1 cellular context compared by ENCODE assay signal in genomic region chr5:134370871-134371833, GRCh38.
TF ChIP-seq lines count a peak whose summit lies in the region.

Gene UBE2B, plus strand, starts transcription at chr5:134371569. Its CDS starts 27 bp downstream, at chr5:134371596.

TF ChIP-seq in K562, 482 proteins besides CTCF, POLR2A, EP300 and RAD21 (continued from another document and continues in another):
- peak in 1 of 2 experiments; percentile 82; a peak in 2 of 4 replicates for TF ChIP-seq UBTF (IDR thresholded peaks at IDR 0.05; ENCODE audit: borderline replicate concordance in 1 of 2, low read depth in 2 of 2, low read length in 2 of 2)
- TF ChIP-seq ZNF75A (CRISPR knock-in tag; IDR thresholded peaks at IDR 0.05), result no peak
- TF ChIP-seq ZNF316 (IDR thresholded peaks at IDR 0.05), result no peak
- TF ChIP-seq, protein P1, sequence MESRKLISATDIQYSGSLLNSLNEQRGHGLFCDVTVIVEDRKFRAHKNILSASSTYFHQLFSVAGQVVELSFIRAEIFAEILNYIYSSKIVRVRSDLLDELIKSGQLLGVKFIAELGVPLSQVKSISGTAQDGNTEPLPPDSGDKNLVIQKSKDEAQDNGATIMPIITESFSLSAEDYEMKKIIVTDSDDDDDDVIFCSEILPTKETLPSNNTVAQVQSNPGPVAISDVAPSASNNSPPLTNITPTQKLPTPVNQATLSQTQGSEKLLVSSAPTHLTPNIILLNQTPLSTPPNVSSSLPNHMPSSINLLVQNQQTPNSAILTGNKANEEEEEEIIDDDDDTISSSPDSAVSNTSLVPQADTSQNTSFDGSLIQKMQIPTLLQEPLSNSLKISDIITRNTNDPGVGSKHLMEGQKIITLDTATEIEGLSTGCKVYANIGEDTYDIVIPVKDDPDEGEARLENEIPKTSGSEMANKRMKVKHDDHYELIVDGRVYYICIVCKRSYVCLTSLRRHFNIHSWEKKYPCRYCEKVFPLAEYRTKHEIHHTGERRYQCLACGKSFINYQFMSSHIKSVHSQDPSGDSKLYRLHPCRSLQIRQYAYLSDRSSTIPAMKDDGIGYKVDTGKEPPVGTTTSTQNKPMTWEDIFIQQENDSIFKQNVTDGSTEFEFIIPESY (CRISPR knock-in tag; IDR thresholded peaks at IDR 0.05), result no peak
- TF ChIP-seq CBFA2T2 (conservative IDR thresholded peaks at IDR 0.05), result peak; percentile 99
- peak; percentile 83 for TF ChIP-seq CREB1 (IDR thresholded peaks at IDR 0.05)
- peak; percentile 89 for TF ChIP-seq CREB1 (CRISPR knock-in tag; IDR thresholded peaks at IDR 0.05)
- no peak for TF ChIP-seq SFPQ (IDR thresholded peaks at IDR 0.05; ENCODE audit: low read depth, low read length)
- TF ChIP-seq PRDM10 (IDR thresholded peaks at IDR 0.05; ENCODE audit: partially characterized antibody), result peak; percentile 100
- TF ChIP-seq DDX20 (tag; IDR thresholded peaks at IDR 0.05; ENCODE audit: low read depth), result no peak
- TF ChIP-seq, protein P2, sequence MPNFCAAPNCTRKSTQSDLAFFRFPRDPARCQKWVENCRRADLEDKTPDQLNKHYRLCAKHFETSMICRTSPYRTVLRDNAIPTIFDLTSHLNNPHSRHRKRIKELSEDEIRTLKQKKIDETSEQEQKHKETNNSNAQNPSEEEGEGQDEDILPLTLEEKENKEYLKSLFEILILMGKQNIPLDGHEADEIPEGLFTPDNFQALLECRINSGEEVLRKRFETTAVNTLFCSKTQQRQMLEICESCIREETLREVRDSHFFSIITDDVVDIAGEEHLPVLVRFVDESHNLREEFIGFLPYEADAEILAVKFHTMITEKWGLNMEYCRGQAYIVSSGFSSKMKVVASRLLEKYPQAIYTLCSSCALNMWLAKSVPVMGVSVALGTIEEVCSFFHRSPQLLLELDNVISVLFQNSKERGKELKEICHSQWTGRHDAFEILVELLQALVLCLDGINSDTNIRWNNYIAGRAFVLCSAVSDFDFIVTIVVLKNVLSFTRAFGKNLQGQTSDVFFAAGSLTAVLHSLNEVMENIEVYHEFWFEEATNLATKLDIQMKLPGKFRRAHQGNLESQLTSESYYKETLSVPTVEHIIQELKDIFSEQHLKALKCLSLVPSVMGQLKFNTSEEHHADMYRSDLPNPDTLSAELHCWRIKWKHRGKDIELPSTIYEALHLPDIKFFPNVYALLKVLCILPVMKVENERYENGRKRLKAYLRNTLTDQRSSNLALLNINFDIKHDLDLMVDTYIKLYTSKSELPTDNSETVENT (CRISPR knock-in tag; IDR thresholded peaks at IDR 0.05), result no peak
- TF ChIP-seq ZFX (CRISPR knock-in tag; IDR thresholded peaks at IDR 0.05), result peak; percentile 79
- TF ChIP-seq, protein P3, sequence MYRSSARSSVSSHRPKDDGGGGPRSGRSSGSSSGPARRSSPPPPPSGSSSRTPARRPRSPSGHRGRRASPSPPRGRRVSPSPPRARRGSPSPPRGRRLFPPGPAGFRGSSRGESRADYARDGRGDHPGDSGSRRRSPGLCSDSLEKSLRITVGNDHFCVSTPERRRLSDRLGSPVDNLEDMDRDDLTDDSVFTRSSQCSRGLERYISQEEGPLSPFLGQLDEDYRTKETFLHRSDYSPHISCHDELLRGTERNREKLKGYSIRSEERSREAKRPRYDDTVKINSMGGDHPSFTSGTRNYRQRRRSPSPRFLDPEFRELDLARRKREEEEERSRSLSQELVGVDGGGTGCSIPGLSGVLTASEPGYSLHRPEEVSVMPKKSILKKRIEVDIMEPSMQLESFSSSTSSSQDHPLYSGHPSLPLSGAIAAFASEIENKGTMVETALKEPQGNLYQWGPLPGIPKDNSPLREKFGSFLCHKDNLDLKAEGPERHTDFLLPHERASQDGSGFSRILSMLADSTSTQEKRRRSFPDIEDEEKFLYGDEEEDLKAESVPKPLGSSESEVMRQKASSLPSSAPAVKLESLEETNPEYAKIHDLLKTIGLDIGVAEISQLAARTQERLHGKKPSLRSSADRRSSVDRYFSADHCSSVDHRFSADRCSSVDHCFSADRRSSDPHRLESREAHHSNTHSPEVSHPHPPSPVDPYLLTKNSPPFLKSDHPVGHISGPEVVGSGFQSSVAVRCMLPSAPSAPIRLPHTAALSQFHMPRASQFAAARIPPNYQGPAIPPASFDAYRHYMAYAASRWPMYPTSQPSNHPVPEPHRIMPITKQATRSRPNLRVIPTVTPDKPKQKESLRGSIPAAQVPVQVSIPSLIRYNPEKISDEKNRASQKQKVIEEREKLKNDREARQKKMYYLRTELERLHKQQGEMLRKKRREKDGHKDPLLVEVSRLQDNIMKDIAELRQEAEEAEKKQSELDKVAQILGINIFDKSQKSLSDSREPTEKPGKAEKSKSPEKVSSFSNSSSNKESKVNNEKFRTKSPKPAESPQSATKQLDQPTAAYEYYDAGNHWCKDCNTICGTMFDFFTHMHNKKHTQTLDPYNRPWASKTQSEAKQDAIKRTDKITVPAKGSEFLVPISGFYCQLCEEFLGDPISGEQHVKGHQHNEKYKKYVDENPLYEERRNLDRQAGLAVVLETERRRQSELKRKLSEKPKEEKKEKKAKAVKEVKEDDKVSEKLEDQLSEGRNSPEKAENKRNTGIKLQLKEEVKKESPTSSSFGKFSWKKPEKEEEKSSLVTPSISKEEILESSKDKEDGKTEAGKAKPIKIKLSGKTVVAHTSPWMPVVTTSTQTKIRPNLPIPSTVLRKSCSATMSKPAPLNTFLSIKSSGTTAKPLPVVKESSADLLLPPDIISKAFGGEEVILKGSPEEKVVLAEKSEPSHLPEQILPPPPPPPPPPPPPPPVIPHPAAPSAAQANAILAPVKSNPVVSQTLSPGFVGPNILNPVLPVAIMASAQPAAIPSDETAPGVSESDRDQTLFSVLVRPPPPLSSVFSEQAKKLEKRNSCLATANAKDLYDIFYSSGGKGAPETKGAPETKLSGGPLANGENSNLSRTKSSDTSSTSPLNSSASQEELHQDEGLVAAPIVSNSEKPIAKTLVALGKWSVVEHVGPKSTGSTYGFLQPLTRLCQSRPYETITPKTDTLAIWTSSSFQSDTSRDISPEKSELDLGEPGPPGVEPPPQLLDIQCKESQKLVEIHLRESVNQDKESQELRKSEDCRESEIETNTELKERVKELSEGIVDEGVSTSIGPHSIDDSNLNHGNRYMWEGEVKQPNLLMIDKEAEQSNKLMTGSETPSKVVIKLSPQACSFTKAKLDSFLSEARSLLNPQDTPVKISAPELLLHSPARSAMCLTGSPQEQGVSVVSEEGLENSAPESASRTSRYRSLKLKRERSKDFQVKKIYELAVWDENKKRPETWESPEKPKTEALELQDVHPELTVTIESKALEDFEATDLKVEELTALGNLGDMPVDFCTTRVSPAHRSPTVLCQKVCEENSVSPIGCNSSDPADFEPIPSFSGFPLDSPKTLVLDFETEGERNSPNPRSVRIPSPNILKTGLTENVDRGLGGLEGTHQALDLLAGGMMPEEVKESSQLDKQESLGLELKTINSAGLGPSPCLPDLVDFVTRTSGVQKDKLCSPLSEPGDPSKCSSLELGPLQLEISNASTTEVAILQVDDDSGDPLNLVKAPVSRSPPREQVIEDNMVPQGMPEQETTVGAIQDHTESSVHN (IDR thresholded peaks at IDR 0.05; ENCODE audit: borderline replicate concordance in 1 of 2, low read depth in 1 of 2), result peak in 1 of 2 experiments; percentile 91; a peak in 2 of 4 replicates
- TF ChIP-seq HNRNPH1 (optimal IDR thresholded peaks at IDR 0.05; ENCODE audit: low read depth, low read length), result no peak
- peak; percentile 55 for TF ChIP-seq HMGN3 (IDR thresholded peaks at IDR 0.05; ENCODE audit: borderline replicate concordance, extremely low read depth, insufficient read length, low read depth, low read length)
- TF ChIP-seq RBM14 (IDR thresholded peaks at IDR 0.05; ENCODE audit: borderline replicate concordance, insufficient read depth, low read depth, low read length), result no peak
- no peak for TF ChIP-seq BCL6 (CRISPR knock-in tag; IDR thresholded peaks at IDR 0.05)
- TF ChIP-seq NEUROD1 (IDR thresholded peaks at IDR 0.05; ENCODE audit: borderline replicate concordance, low read depth, low read length, partially characterized antibody), result peak; percentile 50
- peak; percentile 72 for TF ChIP-seq FOXP1 (CRISPR knock-in tag; IDR thresholded peaks at IDR 0.05)
- peak; percentile 87 for TF ChIP-seq HDAC3 (IDR thresholded peaks at IDR 0.05; ENCODE audit: borderline replicate concordance, partially characterized antibody)
- no peak for TF ChIP-seq MAFG (tag; conservative IDR thresholded peaks at IDR 0.05)
- TF ChIP-seq SLC30A9 (CRISPR knock-in tag; IDR thresholded peaks at IDR 0.05), result no peak
- TF ChIP-seq, protein P4, sequence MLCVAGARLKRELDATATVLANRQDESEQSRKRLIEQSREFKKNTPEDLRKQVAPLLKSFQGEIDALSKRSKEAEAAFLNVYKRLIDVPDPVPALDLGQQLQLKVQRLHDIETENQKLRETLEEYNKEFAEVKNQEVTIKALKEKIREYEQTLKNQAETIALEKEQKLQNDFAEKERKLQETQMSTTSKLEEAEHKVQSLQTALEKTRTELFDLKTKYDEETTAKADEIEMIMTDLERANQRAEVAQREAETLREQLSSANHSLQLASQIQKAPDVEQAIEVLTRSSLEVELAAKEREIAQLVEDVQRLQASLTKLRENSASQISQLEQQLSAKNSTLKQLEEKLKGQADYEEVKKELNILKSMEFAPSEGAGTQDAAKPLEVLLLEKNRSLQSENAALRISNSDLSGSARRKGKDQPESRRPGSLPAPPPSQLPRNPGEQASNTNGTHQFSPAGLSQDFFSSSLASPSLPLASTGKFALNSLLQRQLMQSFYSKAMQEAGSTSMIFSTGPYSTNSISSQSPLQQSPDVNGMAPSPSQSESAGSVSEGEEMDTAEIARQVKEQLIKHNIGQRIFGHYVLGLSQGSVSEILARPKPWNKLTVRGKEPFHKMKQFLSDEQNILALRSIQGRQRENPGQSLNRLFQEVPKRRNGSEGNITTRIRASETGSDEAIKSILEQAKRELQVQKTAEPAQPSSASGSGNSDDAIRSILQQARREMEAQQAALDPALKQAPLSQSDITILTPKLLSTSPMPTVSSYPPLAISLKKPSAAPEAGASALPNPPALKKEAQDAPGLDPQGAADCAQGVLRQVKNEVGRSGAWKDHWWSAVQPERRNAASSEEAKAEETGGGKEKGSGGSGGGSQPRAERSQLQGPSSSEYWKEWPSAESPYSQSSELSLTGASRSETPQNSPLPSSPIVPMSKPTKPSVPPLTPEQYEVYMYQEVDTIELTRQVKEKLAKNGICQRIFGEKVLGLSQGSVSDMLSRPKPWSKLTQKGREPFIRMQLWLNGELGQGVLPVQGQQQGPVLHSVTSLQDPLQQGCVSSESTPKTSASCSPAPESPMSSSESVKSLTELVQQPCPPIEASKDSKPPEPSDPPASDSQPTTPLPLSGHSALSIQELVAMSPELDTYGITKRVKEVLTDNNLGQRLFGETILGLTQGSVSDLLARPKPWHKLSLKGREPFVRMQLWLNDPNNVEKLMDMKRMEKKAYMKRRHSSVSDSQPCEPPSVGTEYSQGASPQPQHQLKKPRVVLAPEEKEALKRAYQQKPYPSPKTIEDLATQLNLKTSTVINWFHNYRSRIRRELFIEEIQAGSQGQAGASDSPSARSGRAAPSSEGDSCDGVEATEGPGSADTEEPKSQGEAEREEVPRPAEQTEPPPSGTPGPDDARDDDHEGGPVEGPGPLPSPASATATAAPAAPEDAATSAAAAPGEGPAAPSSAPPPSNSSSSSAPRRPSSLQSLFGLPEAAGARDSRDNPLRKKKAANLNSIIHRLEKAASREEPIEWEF (CRISPR knock-in tag; IDR thresholded peaks at IDR 0.05), result peak; percentile 54; the same call in 1 of the 2 replicates
- TF ChIP-seq PURB (CRISPR knock-in tag; IDR thresholded peaks at IDR 0.05; ENCODE audit: low read depth), result no peak
- TF ChIP-seq BHLHE40 (IDR thresholded peaks at IDR 0.05; ENCODE audit: low read length), result peak; percentile 97
- 0 out of 2 replicates have a peak, but pooled peaks have one; percentile 29 for TF ChIP-seq SIN3B (IDR thresholded peaks at IDR 0.05; ENCODE audit: low read depth)
